In genomic region chr18:33446604-33447003, GRCh38 we compare ENCODE assay signal across 33 cellular contexts. TPM values are rescaled to one million over a fixed set of nuclear protein-coding genes. Genes with fewer than 3 reads are reported as not detected.
"Had no signal": no experiment of that assay in that cellular context is flagged by ENCODE, and none has a peak within 500 bp of the region (broad histone marks: within the 10 kb centered on the region; RNA-seq: fewer than 3 reads in every experiment).

No MANE protein-coding gene starts in this region.

- ATAC-seq: activated CD8-positive, alpha-beta T cell treated with anti-CD3 and anti-CD28 coated beads for 36 hours; activated T-cell treated with anti-CD3 and anti-CD28 coated beads, Interleukin-2, amount 50 U/mL, for 4 hours; activated T-helper 17 cell treated with anti-CD3 and anti-CD28 coated beads, Interleukin-2, amount 50 U/mL, for 72 hours; gastrocnemius medialis; heart left ventricle; T-helper 17 cell; WTC11 had no signal

- H3K4me1 ChIP-seq: colonic mucosa, esophagus squamous epithelium, gastrocnemius medialis, heart left ventricle had no signal

- H3K27me3 ChIP-seq: brain microvascular endothelial cell, colonic mucosa, esophagus squamous epithelium, gastrocnemius medialis, heart left ventricle had no signal

- FAIRE-seq: astrocyte, endometrium, endothelial cell of umbilical vein had no signal

- H3K9me3 ChIP-seq: colonic mucosa, esophagus squamous epithelium, gastrocnemius medialis, heart left ventricle had no signal

- H3K4me3 ChIP-seq: cardiac muscle cell, colonic mucosa, esophagus squamous epithelium, gastrocnemius medialis, heart left ventricle had no signal

- DNase-seq: activated CD4-positive, alpha-beta T cell treated with anti-CD3 and anti-CD28 coated beads for 1 hour; activated CD4-positive, alpha-beta T cell treated with anti-CD3 and anti-CD28 coated beads for 4 hours; activated CD4-positive, alpha-beta T cell treated with anti-CD3 and anti-CD28 coated beads, Interleukin-2, amount 10 ng/mL, durations not matched to agents 7 days and 5 days; activated CD4-positive, alpha-beta T cell treated with anti-CD3 and anti-CD28 coated beads, Interleukin-2, amount 50 U/mL, for 48 hours; activated CD8-positive, alpha-beta memory T cell treated with anti-CD3 and anti-CD28 coated beads for 24 hours; activated CD8-positive, alpha-beta T cell treated with anti-CD3 and anti-CD28 coated beads for 36 hours; activated effector memory CD4-positive, alpha-beta T cell treated with Interleukin-2 at 50 U/mL for 16 hours; activated gamma-delta T cell treated with Interleukin-2 at 50 U/mL for 16 hours; activated naive CD4-positive, alpha-beta T cell treated with anti-CD3 and anti-CD28 coated beads, Interleukin-2, amount 50 U/mL, for 16 hours; activated naive CD4-positive, alpha-beta T cell treated with Interleukin-2 at 50 U/mL for 16 hours; activated T-cell treated with anti-CD3 and anti-CD28 coated beads, Interleukin-2, amount 50 U/mL, for 4 hours; amniotic stem cell; anterior cingulate cortex; brain microvascular endothelial cell; central memory CD4-positive, alpha-beta T cell; cerebellar nuclear complex; colonic mucosa; effector CD8-positive, alpha-beta T cell; esophagus squamous epithelium; gastrocnemius medialis; glutamatergic neuron; heart left ventricle; hypothalamus; T-helper 1 cell; T-helper 17 cell; T1000 had no signal

- H3K27ac ChIP-seq: brain microvascular endothelial cell, cardiac muscle cell, colonic mucosa, esophagus squamous epithelium, gastrocnemius medialis, heart left ventricle, VCaP had no signal

- H3K36me3 ChIP-seq: brain microvascular endothelial cell, cardiac muscle cell, colonic mucosa, esophagus squamous epithelium, gastrocnemius medialis, heart left ventricle had no signal

RNA-seq across cellular contexts. Expression of gene CCDC178, which starts 6.1 kb away (rescaled TPM):
- total RNA-seq: activated CD4-positive, alpha-beta T cell treated with anti-CD3 and anti-CD28 coated beads, Interleukin-2, amount 10 ng/mL, durations not matched to agents 7 days and 5 days; activated CD8-positive, alpha-beta T cell treated with anti-CD3 and anti-CD28 coated beads for 36 hours; activated T-cell treated with anti-CD3 and anti-CD28 coated beads, Interleukin-2, amount 50 U/mL, for 4 hours; activated T-helper 17 cell treated with anti-CD3 and anti-CD28 coated beads, Interleukin-2, amount 50 U/mL, for 72 hours; cardiac muscle cell; colonic mucosa; T-helper 17 cell had no signal
